ENCODE assay signal across 13 cellular contexts in genomic region chr13:46126074-46126473, GRCh38. TPM values are rescaled to one million over a fixed set of nuclear protein-coding genes. Genes with fewer than 3 reads are reported as not detected.
DNase-seq lines count a peak whose midpoint lies in the region; ATAC-seq and TF ChIP-seq lines count a peak whose summit lies in the region.
"Had no signal": no experiment of that assay in that cellular context is flagged by ENCODE, and none has a peak within 500 bp of the region (broad histone marks: within the 10 kb centered on the region; RNA-seq: fewer than 3 reads in every experiment).

No MANE protein-coding gene starts in this region.

- intact Hi-C loops in A673 (cut with micrococcal nuclease; ENCODE audit: unreplicated experiment), result loop anchor here (2.0 to 10.0 kb wide), 5 partner anchors 195 to 614 kb away; no protein-coding TSS in a partner anchor
- intact Hi-C loops in CD4-positive, alpha-beta T cell (cut with DNase I, micrococcal nuclease), result loop anchor here (1.0 to 10.0 kb wide), 8 partner anchors 74 to 615 kb away; partner anchors contain the start of gene ZC3H13 (in 1 of the 2)

- H3K9me3 Mint-ChIP-seq in CD4-positive, alpha-beta T cell, result no peaks in the 10 kb centered on the region
- H3K9me3 Mint-ChIP-seq: mesothelial cell of epicardium had no signal

- DNase-seq in A673 (ENCODE audit: low spot score) (no peak), SK-N-MC (ENCODE audit: low read depth, low spot score) (no peak), cerebellum (ENCODE audit: low spot score) (no peak)
- no peak for DNase-seq in CD4-positive, alpha-beta T cell
- no peak for DNase-seq in effector memory CD4-positive, alpha-beta T cell

- H3K9ac ChIP-seq in SK-N-MC (ENCODE audit: insufficient read length), result peak overlapping the region; percentile 58

- H3K36me3 ChIP-seq in A673 (ENCODE audit: insufficient read depth, low read length, poor library complexity, severe bottlenecking), result no peaks in the 10 kb centered on the region
- H3K36me3 ChIP-seq in SK-N-MC (ENCODE audit: insufficient read depth, low read length), result no peaks in the 10 kb centered on the region
- H3K36me3 ChIP-seq in effector memory CD4-positive, alpha-beta T cell (ENCODE audit: control insufficient read depth, insufficient read depth, low read length), result peaks cover 49% of the 10 kb centered on the region

- POLR2A ChIA-PET in A673 (lab: Charles Lee; ENCODE audit: low non-redundant PET), result interaction anchor here (0.8 kb wide), 2 partner anchors 19 to 68 kb away, joined by 3 to 5 read pairs; no protein-coding TSS in a partner anchor
- POLR2A ChIA-PET in CD4-positive, alpha-beta T cell (lab: Charles Lee), result interaction anchor here (0.6 to 2.1 kb wide), 9 partner anchors 14 to 173 kb away, joined by 3 to 18 read pairs (median 4); partner anchors contain the start of gene ZC3H13

- peak overlapping the region; percentile 35 for H3K4me3 ChIP-seq in A673 (ENCODE audit: low read depth, low read length, poor library complexity, severe bottlenecking)
- H3K4me3 ChIP-seq in SK-N-MC, result peak overlapping the region; percentile 71
- H3K4me3 ChIP-seq in effector memory CD4-positive, alpha-beta T cell (ENCODE audit: insufficient read depth, low read depth, low read length, poor library complexity, severe bottlenecking), result no peak overlapping the region

- CTCF ChIA-PET in A673 (lab: Charles Lee), result interaction anchor here (0.6 to 2.1 kb wide), 15 partner anchors 9 to 614 kb away, joined by 3 to 11 read pairs (median 4); no protein-coding TSS in a partner anchor
- CTCF ChIA-PET in CD4-positive, alpha-beta T cell (lab: Charles Lee), result interaction anchor here (0.6 to 2.8 kb wide), 19 partner anchors 8 to 196 kb away, joined by 3 to 22 read pairs (median 4); partner anchors contain the start of gene ZC3H13

- H3K9me3 ChIP-seq in A673 (ENCODE audit: low read depth, low read length, poor library complexity, severe bottlenecking) (no peaks in the 10 kb centered on the region), SK-N-MC (ENCODE audit: low read depth, low read length) (no peaks in the 10 kb centered on the region)
- no peaks in the 10 kb centered on the region for H3K9me3 ChIP-seq in CD4-positive, alpha-beta T cell (ENCODE audit: control insufficient read depth, low read length)
- no peaks in the 10 kb centered on the region for H3K9me3 ChIP-seq in effector memory CD4-positive, alpha-beta T cell (ENCODE audit: control insufficient read depth, low read length)

- no peaks in the 10 kb centered on the region for H3K27me3 ChIP-seq in A673 (replicated peaks; ENCODE audit: insufficient read depth, low read depth, low read length, poor library complexity)
- H3K27me3 ChIP-seq in CD4-positive, alpha-beta T cell (ENCODE audit: control insufficient read depth, insufficient read depth, low read length), result no peaks in the 10 kb centered on the region
- H3K27me3 ChIP-seq in effector memory CD4-positive, alpha-beta T cell (replicated peaks; ENCODE audit: control insufficient read depth, insufficient read depth, low read length, poor library complexity, severe bottlenecking), result no peaks in the 10 kb centered on the region

- H3K4me3 Mint-ChIP-seq in CD4-positive, alpha-beta T cell, result peak overlapping the region; percentile 40
- H3K4me3 Mint-ChIP-seq: mesothelial cell of epicardium had no signal

- H3K4me1 Mint-ChIP-seq in CD4-positive, alpha-beta T cell (ENCODE audit: low read depth), result peaks cover 54% of the 10 kb centered on the region

- peak; percentile 8 for ATAC-seq in CD4-positive, alpha-beta T cell (ENCODE audit: poor library complexity)
- ATAC-seq in GM18511 (IDR thresholded peaks at IDR 0.05; ENCODE audit: unreplicated experiment) (no peak), GM21619 (IDR thresholded peaks at IDR 0.05; ENCODE audit: unreplicated experiment) (no peak), HG02885 (IDR thresholded peaks at IDR 0.05; ENCODE audit: poor library complexity, unreplicated experiment) (no peak)

- BruUV-seq in A673 (replicated peaks; lab: Mats Ljungman, UMichigan), result TSS peak; percentile 44

- H3K4me1 ChIP-seq in A673 (ENCODE audit: insufficient read depth, low read length, poor library complexity, severe bottlenecking), result peaks cover 64% of the 10 kb centered on the region
- H3K4me1 ChIP-seq in effector memory CD4-positive, alpha-beta T cell (ENCODE audit: control insufficient read depth, insufficient read depth, low read length, poor library complexity, severe bottlenecking), result peaks cover 18% of the 10 kb centered on the region

- peak overlapping the region; percentile 87 for H3K27ac Mint-ChIP-seq in CD4-positive, alpha-beta T cell
- H3K27ac Mint-ChIP-seq: mesothelial cell of epicardium had no signal

- H3K36me3 Mint-ChIP-seq in CD4-positive, alpha-beta T cell (ENCODE audit: low read depth), result peaks cover 47% of the 10 kb centered on the region
- H3K36me3 Mint-ChIP-seq: mesothelial cell of epicardium had no signal

- no peaks in the 10 kb centered on the region for H3K27me3 Mint-ChIP-seq in CD4-positive, alpha-beta T cell

- TF ChIP-seq CTCF in A673 (conservative IDR thresholded peaks at IDR 0.05; ENCODE audit: low read depth, low read length), result no peak
- TF ChIP-seq CTCF in CD4-positive, alpha-beta T cell (IDR thresholded peaks at IDR 0.05), result no peak

- peak overlapping the region; percentile 99 for H3K27ac ChIP-seq in A673 (ENCODE audit: low read depth, low read length, poor library complexity, severe bottlenecking)
- H3K27ac ChIP-seq in CD4-positive, alpha-beta T cell (ENCODE audit: low read depth, low read length), result peak overlapping the region; percentile 37
- H3K27ac ChIP-seq in SK-N-MC, result peak overlapping the region; percentile 100
- H3K27ac ChIP-seq in effector memory CD4-positive, alpha-beta T cell (ENCODE audit: insufficient read depth, low read length, poor library complexity, severe bottlenecking), result peak overlapping the region; percentile 51

RNA-seq across cellular contexts. Expression of gene CPB2, which starts 21.2 kb away (rescaled TPM):
- total RNA-seq in A673 (2021), result 5.0 and 5.5 TPM in 2 replicates
- not detected for total RNA-seq in CD4-positive, alpha-beta T cell
- not detected for total RNA-seq in cerebellum
- total RNA-seq: epithelial cell of proximal tubule, kidney epithelial cell, mesothelial cell of epicardium, osteoblast, skeletal muscle tissue had no signal

RNA-seq across cellular contexts. Expression of gene LCP1, which starts 55.9 kb away (rescaled TPM):
- 6.2 and 9.1 TPM in 2 replicates for total RNA-seq in A673 (2021)
- total RNA-seq in CD4-positive, alpha-beta T cell, result 100 to 1,000 TPM; 266 to 276 TPM
- total RNA-seq in cerebellum, result 5.7 TPM

Comparison
In these comparisons a context has a peak if more than half of its experiments do, and no peak if none do; other contexts are left out.
1. H3K27ac ChIP-seq: peak in every context shown above with its lines; median percentile 100 in SK-N-MC; 99 in A673; 51 in effector memory CD4-positive, alpha-beta T cell; 37 in CD4-positive, alpha-beta T cell.
2. RNA of gene LCP1, which starts 55.9 kb away (total RNA-seq): 266 to 276 TPM in CD4-positive, alpha-beta T cell; 6.2 to 9.1 TPM in A673 and 5.7 TPM in cerebellum (single experiment); every median in the first group is over 10 times any median in the second.